In genomic region chr7:37198906-37199485, GRCh38 we compare ENCODE assay signal across 8 cellular contexts.
DNase-seq lines count a peak whose midpoint lies in the region; ATAC-seq lines count a peak whose summit lies in the region.

No MANE protein-coding gene starts in this region.

- CTCF ChIA-PET in activated CD4-positive, alpha-beta memory T cell treated with anti-CD3 and anti-CD28 coated beads, Interleukin-2, amount 10 ng/mL, durations not matched to agents 7 days and 5 days (lab: Charles Lee) = interaction anchor here (0.6 to 3.5 kb wide), 18 partner anchors 9 to 880 kb away, joined by 3 to 25 read pairs (median 4); no protein-coding TSS in a partner anchor

- DNase-seq in DMS153 treated with DMSO at 0.1 percent for 48 hours (lab: John Stamatoyannopoulos, UW; ENCODE audit: unreplicated experiment) (peak; percentile 88), NCI-H510A treated with DMSO at 0.1 percent for 48 hours (lab: John Stamatoyannopoulos, UW) (peak; percentile 89), medulla oblongata (ENCODE audit: extremely low spot score) (peak; percentile 94)
- peak; percentile 79 for DNase-seq in activated CD4-positive, alpha-beta memory T cell treated with anti-CD3 and anti-CD28 coated beads, Interleukin-2, amount 10 ng/mL, durations not matched to agents 7 days and 5 days
- DNase-seq in effector CD4-positive, alpha-beta T cell = peak; percentile 66
- DNase-seq in stimulated activated CD8-positive, alpha-beta memory T cell treated with anti-CD3 and anti-CD28 coated beads, Interleukin-15, amount 100 ng/mL, for 24 hours (ENCODE audit: low read depth) = peak; percentile 51

- H3K27ac Mint-ChIP-seq in activated CD4-positive, alpha-beta memory T cell treated with anti-CD3 and anti-CD28 coated beads, Interleukin-2, amount 10 ng/mL, durations not matched to agents 7 days and 5 days = no peak overlapping the region

- H3K36me3 Mint-ChIP-seq in activated CD4-positive, alpha-beta memory T cell treated with anti-CD3 and anti-CD28 coated beads, Interleukin-2, amount 10 ng/mL, durations not matched to agents 7 days and 5 days (ENCODE audit: low read depth) = peaks cover 27% of the 10 kb centered on the region

- no peak overlapping the region for H3K4me3 Mint-ChIP-seq in activated CD4-positive, alpha-beta memory T cell treated with anti-CD3 and anti-CD28 coated beads, Interleukin-2, amount 10 ng/mL, durations not matched to agents 7 days and 5 days

- peaks cover 1% of the 10 kb centered on the region for H3K4me1 Mint-ChIP-seq in activated CD4-positive, alpha-beta memory T cell treated with anti-CD3 and anti-CD28 coated beads, Interleukin-2, amount 10 ng/mL, durations not matched to agents 7 days and 5 days

- ATAC-seq in HG02885 (IDR thresholded peaks at IDR 0.05; ENCODE audit: poor library complexity, unreplicated experiment) = peak; percentile 73
- no peak for ATAC-seq in GM21737 (IDR thresholded peaks at IDR 0.05; ENCODE audit: unreplicated experiment)

- H3K9me3 Mint-ChIP-seq in activated CD4-positive, alpha-beta memory T cell treated with anti-CD3 and anti-CD28 coated beads, Interleukin-2, amount 10 ng/mL, durations not matched to agents 7 days and 5 days = no peaks in the 10 kb centered on the region

- POLR2A ChIA-PET in activated CD4-positive, alpha-beta memory T cell treated with anti-CD3 and anti-CD28 coated beads, Interleukin-2, amount 10 ng/mL, durations not matched to agents 7 days and 5 days (lab: Charles Lee) = interaction anchor here (1.3 to 1.4 kb wide), 2 partner anchors 144 to 707 kb away, joined by 3 to 4 read pairs; no protein-coding TSS in a partner anchor

- no peaks in the 10 kb centered on the region for H3K27me3 Mint-ChIP-seq in activated CD4-positive, alpha-beta memory T cell treated with anti-CD3 and anti-CD28 coated beads, Interleukin-2, amount 10 ng/mL, durations not matched to agents 7 days and 5 days
